8 cellular contexts compared by ENCODE assay signal in genomic region chr5:6722015-6722414, GRCh38. TPM values are rescaled to one million over a fixed set of nuclear protein-coding genes. Genes with fewer than 3 reads are reported as not detected.
DNase-seq lines count a peak whose midpoint lies in the region; ATAC-seq and TF ChIP-seq lines count a peak whose summit lies in the region.

No MANE protein-coding gene starts in this region.

- 87% methylated on average over 6 of the region's 6 CpGs for WGBS in hepatocyte (ENCODE audit: low lambda C conversion rate, missing lambda C conversion rate)

- H3K27ac ChIP-seq in hepatocyte = no peak overlapping the region

- no peaks in the 10 kb centered on the region for H3K9me3 ChIP-seq in hepatocyte (ENCODE audit: low read depth)

- H2AFZ ChIP-seq in hepatocyte = no peak overlapping the region

- no peaks in the 10 kb centered on the region for H3K27me3 ChIP-seq in hepatocyte

- TF ChIP-seq CTCF in GM10248 (IDR thresholded peaks at IDR 0.05; ENCODE audit: control extremely low read depth, extremely low read depth, low read depth, missing control alignments) = no peak
- no peak for TF ChIP-seq CTCF in hepatocyte (IDR thresholded peaks at IDR 0.05; ENCODE audit: poor library complexity)

- H4K20me1 ChIP-seq in hepatocyte (ENCODE audit: insufficient read depth, poor library complexity, severe bottlenecking) = peaks cover 100% of the 10 kb centered on the region

- peaks cover 10% of the 10 kb centered on the region for H3K4me1 ChIP-seq in hepatocyte (ENCODE audit: insufficient read depth)

- H3K4me2 ChIP-seq in hepatocyte = peak overlapping the region; percentile 37

- H3K9me2 ChIP-seq in hepatocyte (replicated peaks; ENCODE audit: insufficient read depth) = no peaks in the 10 kb centered on the region

- H3K79me2 ChIP-seq in hepatocyte = peaks cover 100% of the 10 kb centered on the region

- CTCF ChIA-PET in GM10248 (lab: Yijun Ruan, JAX) = interaction anchor here (0.8 to 1.3 kb wide), 2 partner anchors 20 to 23 kb away, joined by 3 to 4 read pairs; no protein-coding TSS in a partner anchor

- peak; percentile 42 for ATAC-seq in GM21737 (IDR thresholded peaks at IDR 0.05; ENCODE audit: unreplicated experiment)

- POLR2A ChIA-PET in GM10248 (lab: Yijun Ruan, JAX) = interaction anchor here (1.0 kb wide), 1 partner anchor 8 kb away, joined by 3 read pairs; no protein-coding TSS in a partner anchor

- DNase-seq in GM10248 (ENCODE audit: extremely low spot score) (peak; percentile 35), RPMI7951 (ENCODE audit: low read depth) (peak; percentile 26), hepatocyte (ENCODE audit: low spot score) (no peak), NCI-H1105 treated with DMSO at 0.1 percent for 48 hours (lab: John Stamatoyannopoulos, UW) (no peak), NCI-H2081 (lab: John Stamatoyannopoulos, UW) (no peak), NCI-H345 treated with DMSO at 0.1 percent for 48 hours (lab: John Stamatoyannopoulos, UW; ENCODE audit: unreplicated experiment) (no peak)
- DNase-seq in stimulated activated CD4-positive, alpha-beta T cell treated with anti-CD3 and anti-CD28 coated beads, Interleukin-4, amount 100 ng/mL, for 1 hour = no peak

- no peaks in the 10 kb centered on the region for H3K36me3 ChIP-seq in hepatocyte (replicated peaks; ENCODE audit: insufficient read depth, low read depth)

- no peak overlapping the region for H3K4me3 ChIP-seq in hepatocyte

RNA-seq across cellular contexts. Expression of gene TENT4A, which starts 8.8 kb away (rescaled TPM):
- total RNA-seq in RPMI7951 (2014; rRNA removed; shearing (Covaris generic)) = 5.5 and 6.0 TPM in 2 replicates
- total RNA-seq in hepatocyte = 8.7 and 14.1 TPM in 2 replicates
- 6.8 and 7.3 TPM in 2 replicates for polyA plus RNA-seq in hepatocyte

Comparison
In these comparisons a context has a peak if more than half of its experiments do, and no peak if none do; other contexts are left out.
1. DNase-seq: peak in GM10248 (single experiment) and RPMI7951 (single experiment); none in hepatocyte (single experiment), NCI-H1105 treated with DMSO at 0.1 percent for 48 hours (single experiment), NCI-H2081 (0 of 2), stimulated activated CD4-positive, alpha-beta T cell treated with anti-CD3 and anti-CD28 coated beads, Interleukin-4, amount 100 ng/mL, for 1 hour (single experiment) and NCI-H345 treated with DMSO at 0.1 percent for 48 hours (single experiment).